In the genomic region with DNA sequence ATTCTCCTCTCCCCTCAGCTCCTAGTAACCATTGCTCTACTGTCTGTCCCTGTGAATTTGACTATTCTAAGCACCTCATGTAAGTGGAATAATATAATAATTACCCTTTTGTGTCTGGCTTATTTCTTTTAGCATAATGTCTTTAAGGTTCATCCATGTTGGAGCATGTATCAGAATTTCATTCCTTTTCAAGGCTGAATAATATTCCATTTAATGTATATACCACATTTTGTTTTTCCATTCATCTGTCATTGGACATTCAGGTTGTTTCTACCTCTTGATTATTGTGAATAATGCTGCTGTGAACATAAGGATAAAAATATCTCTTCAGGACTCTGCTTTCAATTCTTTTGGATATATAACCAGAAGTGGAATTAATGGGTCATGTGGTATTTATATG, we compare ENCODE assay signal across 26 cellular contexts. TPM values are rescaled to one million over a fixed set of nuclear protein-coding genes. Genes with fewer than 3 reads are reported as not detected.
"Had no signal": no experiment of that assay in that cellular context is flagged by ENCODE, and none has a peak within 500 bp of the region (broad histone marks: within the 10 kb centered on the region; RNA-seq: fewer than 3 reads in every experiment).

No MANE protein-coding gene starts in this region.

- DNase-seq: natural killer cell; occipital lobe; ovary; posterior cingulate gyrus; psoas muscle; right cardiac atrium; right lobe of liver; sigmoid colon; small intestine; stimulated activated CD4-positive, alpha-beta T cell treated with anti-CD3 and anti-CD28 coated beads, Interleukin-15, amount 100 ng/mL, for 24 hours; stimulated activated CD4-positive, alpha-beta T cell treated with anti-CD3 and anti-CD28 coated beads, Interleukin-2, amount 100 ng/mL, for 24 hours; stimulated activated CD4-positive, alpha-beta T cell treated with anti-CD3 and anti-CD28 coated beads, Interleukin-2, amount 100 ng/mL, for 48 hours; stimulated activated CD4-positive, alpha-beta T cell treated with anti-CD3 and anti-CD28 coated beads, Interleukin-4, amount 100 ng/mL, for 24 hours; stimulated activated naive B cell treated with anti-CD40 and anti-IgM and Interleukin-4, amounts not matched to agents 10 μg/mL and 1 μg/mL and 100 μg/mL, for 72 hours; stimulated activated naive CD4-positive, alpha-beta T cell treated with Interleukin-2 at 50 U/mL for 16 hours; stomach; thyroid gland; trophoblast cell; upper lobe of left lung had no signal

- ATAC-seq: natural killer cell; psoas muscle; right cardiac atrium; right lobe of liver; stimulated activated effector memory CD8-positive, alpha-beta T cell treated with anti-CD3 and anti-CD28 coated beads, Interleukin-12 subunit alpha, Interleukin-12 subunit beta, amount 100 ng/mL, for 72 hours; stimulated activated naive B cell treated with anti-CD40 and anti-IgM and Interleukin-4, amounts not matched to agents 10 μg/mL and 1 μg/mL and 100 μg/mL, for 72 hours had no signal

- H3K4me2 ChIP-seq: neural progenitor cell had no signal

- H3K9me3 ChIP-seq: ovary, psoas muscle, right lobe of liver, sigmoid colon, stomach, thoracic aorta, thyroid gland, tibial nerve, upper lobe of left lung, vagina had no signal

- H3K9ac ChIP-seq: neural progenitor cell, parathyroid adenoma had no signal

- H3K27me3 ChIP-seq: neural progenitor cell, ovary, right lobe of liver, thyroid gland, tibial nerve, upper lobe of left lung, vagina had no signal

- H3K27ac ChIP-seq: neural progenitor cell, ovary, parathyroid adenoma, psoas muscle, right lobe of liver, sigmoid colon, stomach, thoracic aorta, thyroid gland, tibial nerve, upper lobe of left lung, vagina had no signal

- H3K36me3 ChIP-seq: neural progenitor cell, ovary, right lobe of liver, sigmoid colon, stomach, thoracic aorta, thyroid gland, tibial nerve, upper lobe of left lung, vagina had no signal

- H2AFZ ChIP-seq: neural progenitor cell, parathyroid adenoma had no signal

- H3K4me1 ChIP-seq: neural progenitor cell, parathyroid adenoma, psoas muscle, right lobe of liver, sigmoid colon, stomach, thyroid gland, tibial nerve, upper lobe of left lung, vagina had no signal

- H3K4me3 ChIP-seq: neural progenitor cell, ovary, psoas muscle, right lobe of liver, sigmoid colon, stomach, thoracic aorta, thyroid gland, tibial nerve, upper lobe of left lung, vagina had no signal

- H3K79me2 ChIP-seq: parathyroid adenoma had no signal

RNA-seq across cellular contexts. Expression of a gene that starts 28.1 kb away (rescaled TPM):
- polyA plus RNA-seq: neural cell, psoas muscle, right cardiac atrium, sigmoid colon, small intestine, stomach had no signal
